In the genomic region with DNA sequence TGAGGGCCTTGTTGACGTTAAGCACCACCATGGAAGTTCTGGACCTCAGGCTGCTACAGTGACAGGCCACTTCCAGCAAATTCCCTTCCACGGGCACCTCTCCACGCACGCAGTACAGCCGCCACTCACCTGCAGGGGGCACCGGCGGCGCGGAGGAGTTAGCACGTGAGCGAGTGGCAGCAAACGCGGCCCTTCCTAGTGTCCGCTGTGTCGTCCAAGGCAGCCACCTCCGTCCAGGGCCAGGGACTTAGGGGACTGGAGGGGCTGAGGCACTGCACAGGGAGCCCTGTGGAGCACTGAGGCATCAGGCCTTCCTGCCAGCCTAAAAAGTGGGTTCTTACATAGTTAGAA, we compare ENCODE assay signal across 1 cellular context.
TF ChIP-seq lines count a peak whose summit lies in the region.

No MANE protein-coding gene starts in this region.

TF ChIP-seq in K562, 482 proteins besides CTCF, POLR2A, EP300 and RAD21 (continued from another document):
- TF ChIP-seq, protein P1, sequence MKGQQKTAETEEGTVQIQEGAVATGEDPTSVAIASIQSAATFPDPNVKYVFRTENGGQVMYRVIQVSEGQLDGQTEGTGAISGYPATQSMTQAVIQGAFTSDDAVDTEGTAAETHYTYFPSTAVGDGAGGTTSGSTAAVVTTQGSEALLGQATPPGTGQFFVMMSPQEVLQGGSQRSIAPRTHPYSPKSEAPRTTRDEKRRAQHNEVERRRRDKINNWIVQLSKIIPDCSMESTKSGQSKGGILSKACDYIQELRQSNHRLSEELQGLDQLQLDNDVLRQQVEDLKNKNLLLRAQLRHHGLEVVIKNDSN (CRISPR knock-in tag; IDR thresholded peaks at IDR 0.05), result peak; percentile 52
- no peak for TF ChIP-seq ZNF444 (CRISPR knock-in tag; IDR thresholded peaks at IDR 0.05)
- TF ChIP-seq, protein P2, sequence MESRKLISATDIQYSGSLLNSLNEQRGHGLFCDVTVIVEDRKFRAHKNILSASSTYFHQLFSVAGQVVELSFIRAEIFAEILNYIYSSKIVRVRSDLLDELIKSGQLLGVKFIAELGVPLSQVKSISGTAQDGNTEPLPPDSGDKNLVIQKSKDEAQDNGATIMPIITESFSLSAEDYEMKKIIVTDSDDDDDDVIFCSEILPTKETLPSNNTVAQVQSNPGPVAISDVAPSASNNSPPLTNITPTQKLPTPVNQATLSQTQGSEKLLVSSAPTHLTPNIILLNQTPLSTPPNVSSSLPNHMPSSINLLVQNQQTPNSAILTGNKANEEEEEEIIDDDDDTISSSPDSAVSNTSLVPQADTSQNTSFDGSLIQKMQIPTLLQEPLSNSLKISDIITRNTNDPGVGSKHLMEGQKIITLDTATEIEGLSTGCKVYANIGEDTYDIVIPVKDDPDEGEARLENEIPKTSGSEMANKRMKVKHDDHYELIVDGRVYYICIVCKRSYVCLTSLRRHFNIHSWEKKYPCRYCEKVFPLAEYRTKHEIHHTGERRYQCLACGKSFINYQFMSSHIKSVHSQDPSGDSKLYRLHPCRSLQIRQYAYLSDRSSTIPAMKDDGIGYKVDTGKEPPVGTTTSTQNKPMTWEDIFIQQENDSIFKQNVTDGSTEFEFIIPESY (CRISPR knock-in tag; IDR thresholded peaks at IDR 0.05), result peak; percentile 93
- TF ChIP-seq, protein P3, sequence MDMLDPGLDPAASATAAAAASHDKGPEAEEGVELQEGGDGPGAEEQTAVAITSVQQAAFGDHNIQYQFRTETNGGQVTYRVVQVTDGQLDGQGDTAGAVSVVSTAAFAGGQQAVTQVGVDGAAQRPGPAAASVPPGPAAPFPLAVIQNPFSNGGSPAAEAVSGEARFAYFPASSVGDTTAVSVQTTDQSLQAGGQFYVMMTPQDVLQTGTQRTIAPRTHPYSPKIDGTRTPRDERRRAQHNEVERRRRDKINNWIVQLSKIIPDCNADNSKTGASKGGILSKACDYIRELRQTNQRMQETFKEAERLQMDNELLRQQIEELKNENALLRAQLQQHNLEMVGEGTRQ (CRISPR knock-in tag; IDR thresholded peaks at IDR 0.05), result peak; percentile 53
- no peak for TF ChIP-seq ZNF140 (CRISPR knock-in tag; IDR thresholded peaks at IDR 0.05)
- 0 out of 2 replicates have a peak, but pooled peaks have one; percentile 15 for TF ChIP-seq CXXC5 (CRISPR knock-in tag; IDR thresholded peaks at IDR 0.05)
- TF ChIP-seq MTF1 (CRISPR knock-in tag; IDR thresholded peaks at IDR 0.05; ENCODE audit: borderline replicate concordance), result no peak
- no peak for TF ChIP-seq ZNF780A (CRISPR knock-in tag; IDR thresholded peaks at IDR 0.05)
